ENCODE assay signal across 1 cellular context in the genomic region with DNA sequence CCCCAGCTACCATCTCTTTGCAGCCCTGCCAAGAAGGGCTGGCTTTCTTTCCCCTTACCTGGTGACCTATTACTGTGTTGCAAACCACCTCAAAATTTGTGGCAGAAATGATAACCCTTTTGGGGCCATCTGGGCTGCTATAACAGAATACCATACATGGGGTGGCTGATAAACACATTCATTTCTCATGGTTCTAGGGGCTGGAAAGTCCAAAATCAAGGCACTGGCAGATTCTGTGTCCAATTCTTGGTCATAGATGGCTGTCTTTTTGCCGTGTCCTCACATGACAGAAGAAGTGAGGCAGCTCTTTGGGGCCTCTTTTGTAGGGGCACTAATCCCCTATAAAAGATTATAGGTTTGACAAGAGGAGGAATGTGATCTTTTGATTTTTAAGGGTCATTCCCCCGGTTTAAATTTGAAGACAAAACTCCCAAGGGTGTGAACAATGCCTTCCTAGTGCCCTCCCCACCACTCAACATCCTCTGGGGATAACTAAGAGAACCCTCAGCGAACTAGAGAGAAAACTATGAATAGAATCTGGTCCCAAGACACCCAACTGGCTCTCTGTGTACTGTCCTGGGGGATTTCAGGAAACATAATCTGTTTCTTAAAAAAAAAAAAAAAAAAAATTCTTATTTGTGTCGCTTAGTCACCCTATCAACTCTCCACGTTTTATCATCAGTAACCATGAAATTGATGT.
TF ChIP-seq lines count a peak whose summit lies in the region.

No MANE protein-coding gene starts in this region.

TF ChIP-seq in HepG2, 621 proteins besides CTCF, POLR2A, EP300 and RAD21:
- TF ChIP-seq ZNF564 (CRISPR knock-in tag; IDR thresholded peaks at IDR 0.05) (peak; percentile 100), SRY (CRISPR knock-in tag; IDR thresholded peaks at IDR 0.05) (no peak)
